ENCODE assay signal across 9 cellular contexts in genomic region chr5:98309785-98310566, GRCh38.
DNase-seq lines count a peak whose midpoint lies in the region; ATAC-seq, FAIRE-seq and TF ChIP-seq lines count a peak whose summit lies in the region.
"Had no signal": no experiment of that assay in that cellular context is flagged by ENCODE, and none has a peak within 500 bp of the region (broad histone marks: within the 10 kb centered on the region; RNA-seq: fewer than 3 reads in every experiment).

No MANE protein-coding gene starts in this region.

- no peak overlapping the region for H3K27ac ChIP-seq in CD4-positive, alpha-beta T cell (ENCODE audit: low read depth, low read length)

- FAIRE-seq in RCC 7860 (lab: Jason Lieb, UNC) = peak; percentile 90

- H3K9me3 Mint-ChIP-seq in osteocyte (ENCODE audit: unreplicated experiment) = no peaks in the 10 kb centered on the region
- H3K9me3 Mint-ChIP-seq in CD4-positive, alpha-beta T cell = no peaks in the 10 kb centered on the region
- H3K9me3 Mint-ChIP-seq: nephron had no signal

- peak in 8 of 14 donors; percentile 4 to 50 (median 28) for DNase-seq in C1 segment of cervical spinal cord (lab: John Stamatoyannopoulos, UW)
- peak; percentile 97 for DNase-seq in RCC 7860 (ENCODE audit: low spot score)
- peak; percentile 53 for DNase-seq in epidermal melanocyte (ENCODE audit: insufficient read length, low spot score)
- DNase-seq in osteocyte (ENCODE audit: extremely low spot score, unreplicated experiment) = peak; percentile 85
- DNase-seq in T-helper 9 cell = no peak
- no peak for DNase-seq in CD4-positive, alpha-beta T cell

- POLR2A ChIA-PET in CD4-positive, alpha-beta T cell (lab: Charles Lee) = no interaction called here

- H3K27me3 Mint-ChIP-seq in osteocyte (ENCODE audit: unreplicated experiment) = no peaks in the 10 kb centered on the region
- no peaks in the 10 kb centered on the region for H3K27me3 Mint-ChIP-seq in CD4-positive, alpha-beta T cell

- H3K27ac Mint-ChIP-seq in osteocyte (ENCODE audit: unreplicated experiment) = peak overlapping the region; percentile 98
- H3K27ac Mint-ChIP-seq in CD4-positive, alpha-beta T cell = no peak overlapping the region

- no peaks in the 10 kb centered on the region for H3K9me3 ChIP-seq in CD4-positive, alpha-beta T cell (ENCODE audit: control insufficient read depth, low read length)

- peaks cover 48% of the 10 kb centered on the region for H3K4me1 Mint-ChIP-seq in osteocyte (ENCODE audit: unreplicated experiment)
- no peaks in the 10 kb centered on the region for H3K4me1 Mint-ChIP-seq in CD4-positive, alpha-beta T cell (ENCODE audit: low read depth)

- H3K36me3 Mint-ChIP-seq in osteocyte (ENCODE audit: unreplicated experiment) = no peaks in the 10 kb centered on the region
- no peaks in the 10 kb centered on the region for H3K36me3 Mint-ChIP-seq in CD4-positive, alpha-beta T cell (ENCODE audit: low read depth)

- TF ChIP-seq CTCF in osteocyte (IDR thresholded peaks at IDR 0.05) = peak; percentile 11
- no peak for TF ChIP-seq CTCF in CD4-positive, alpha-beta T cell (IDR thresholded peaks at IDR 0.05)

- ATAC-seq in GM19023 (IDR thresholded peaks at IDR 0.05; ENCODE audit: unreplicated experiment) (peak; percentile 84), HG03064 (IDR thresholded peaks at IDR 0.05; ENCODE audit: low read depth, unreplicated experiment) (peak; percentile 61)
- ATAC-seq in CD4-positive, alpha-beta T cell (ENCODE audit: poor library complexity) = no peak

- H3K4me3 Mint-ChIP-seq in osteocyte (ENCODE audit: unreplicated experiment) = peak overlapping the region; percentile 69
- no peak overlapping the region for H3K4me3 Mint-ChIP-seq in CD4-positive, alpha-beta T cell
- H3K4me3 Mint-ChIP-seq: nephron had no signal

- CTCF ChIA-PET in CD4-positive, alpha-beta T cell (lab: Charles Lee) = no interaction called here

- no peaks in the 10 kb centered on the region for H3K27me3 ChIP-seq in CD4-positive, alpha-beta T cell (ENCODE audit: control insufficient read depth, insufficient read depth, low read length)

- intact Hi-C loops in CD4-positive, alpha-beta T cell (cut with DNase I, micrococcal nuclease) = no loop called here

Comparison
In these comparisons a context has a peak if more than half of its experiments do, and no peak if none do; other contexts are left out.
1. DNase-seq: peak in C1 segment of cervical spinal cord (8 of 14), RCC 7860 (single experiment), epidermal melanocyte (single experiment) and osteocyte (single experiment); none in T-helper 9 cell (single experiment) and CD4-positive, alpha-beta T cell (0 of 10).